19 cellular contexts compared by ENCODE assay signal in genomic region chr10:81873231-81873931, GRCh38. TPM values are rescaled to one million over a fixed set of nuclear protein-coding genes. Genes with fewer than 3 reads are reported as not detected.
DNase-seq lines count a peak whose midpoint lies in the region; ATAC-seq and TF ChIP-seq lines count a peak whose summit lies in the region.
"Had no signal": no experiment of that assay in that cellular context is flagged by ENCODE, and none has a peak within 500 bp of the region (broad histone marks: within the 10 kb centered on the region; RNA-seq: fewer than 3 reads in every experiment).

No MANE protein-coding gene starts in this region.

- no peak overlapping the region for H2AFZ ChIP-seq in neuron (ENCODE audit: low read depth, low read length)

- H3K36me3 ChIP-seq in neuron (ENCODE audit: insufficient read depth, low read length) = no peaks in the 10 kb centered on the region
- H3K36me3 ChIP-seq in colonic mucosa = no peaks in the 10 kb centered on the region
- H3K36me3 ChIP-seq: HAP-1, left lung, prostate gland had no signal

- H3K27me3 Mint-ChIP-seq in glutamatergic neuron (ENCODE audit: unreplicated experiment) = peaks cover 21% of the 10 kb centered on the region
- H3K27me3 Mint-ChIP-seq in effector memory CD8-positive, alpha-beta T cell = peaks cover 26% of the 10 kb centered on the region in 2 donors

- peaks cover 5% of the 10 kb centered on the region for H3K36me3 Mint-ChIP-seq in glutamatergic neuron (ENCODE audit: unreplicated experiment)
- H3K36me3 Mint-ChIP-seq in effector memory CD8-positive, alpha-beta T cell (ENCODE audit: insufficient read depth) = peaks cover 6% of the 10 kb centered on the region

- peaks cover 19% of the 10 kb centered on the region for H3K4me1 Mint-ChIP-seq in glutamatergic neuron (ENCODE audit: low read depth, unreplicated experiment)
- no peaks in the 10 kb centered on the region for H3K4me1 Mint-ChIP-seq in effector memory CD8-positive, alpha-beta T cell (ENCODE audit: low read depth in 2 of 2)

- H3K27me3 ChIP-seq in neuron (ENCODE audit: insufficient read depth, low read length) (no peaks in the 10 kb centered on the region), colonic mucosa (peaks cover 33% of the 10 kb centered on the region)

- H3K27ac ChIP-seq in colonic mucosa = no peak overlapping the region
- H3K27ac ChIP-seq: left lung, prostate gland had no signal

- H3K4me1 ChIP-seq in neuron (ENCODE audit: insufficient read depth, low read length) (peaks cover 13% of the 10 kb centered on the region), colonic mucosa (no peaks in the 10 kb centered on the region)
- H3K4me1 ChIP-seq: HAP-1, prostate gland had no signal

- H3K9me3 Mint-ChIP-seq in glutamatergic neuron (ENCODE audit: unreplicated experiment) = peaks cover 5% of the 10 kb centered on the region
- H3K9me3 Mint-ChIP-seq in effector memory CD8-positive, alpha-beta T cell = peaks cover 6 to 11% of the 10 kb centered on the region in 2 donors
- H3K9me3 Mint-ChIP-seq: activated T-cell treated with anti-CD3 and anti-CD28 coated beads, Interleukin-2, amount 50 U/mL, for 24 hours had no signal

- TF ChIP-seq CTCF in glutamatergic neuron (IDR thresholded peaks at IDR 0.05; ENCODE audit: partially characterized antibody, unreplicated experiment) (no peak), colonic mucosa (IDR thresholded peaks at IDR 0.05) (no peak)

- H3K9ac ChIP-seq in colonic mucosa (ENCODE audit: low read depth in 2 of 2, low read length in 2 of 2) = no peak overlapping the region

- DNase-seq in glutamatergic neuron = no peak
- DNase-seq in effector memory CD8-positive, alpha-beta T cell = no peak
- DNase-seq in SIG-M5 treated with dmso at 0.1 percent for 504 hours (lab: John Stamatoyannopoulos, UW; ENCODE audit: unreplicated experiment) = no peak
- no peak for DNase-seq in colonic mucosa
- DNase-seq: activated CD4-positive, alpha-beta T cell treated with anti-CD3 and anti-CD28 coated beads, Interleukin-2, amount 50 U/mL, for 4 hours; activated T-cell treated with anti-CD3 and anti-CD28 coated beads, Interleukin-2, amount 50 U/mL, for 24 hours; AML-193; effector CD4-positive, alpha-beta T cell; left lung; NCI-H187; NCI-H446; NK-92 treated with Interleukin-12 subunit alpha and Interleukin-12 subunit beta, amount 100 ng/mL, for 24 hours had no signal

- no peaks in the 10 kb centered on the region for H3K9me3 ChIP-seq in neuron (ENCODE audit: low read length)
- no peaks in the 10 kb centered on the region for H3K9me3 ChIP-seq in colonic mucosa
- H3K9me3 ChIP-seq: HAP-1, left lung, prostate gland had no signal

- peak; percentile 48 for ATAC-seq in GM18861 (IDR thresholded peaks at IDR 0.05; ENCODE audit: unreplicated experiment)
- peak; percentile 51 for ATAC-seq in HG03108 (IDR thresholded peaks at IDR 0.05; ENCODE audit: unreplicated experiment)
- no peak for ATAC-seq in effector memory CD8-positive, alpha-beta T cell (replicated peaks)
- ATAC-seq in esophagus mucosa = no peak
- ATAC-seq: left lung had no signal

- H3K4me3 ChIP-seq in neuron (ENCODE audit: low read length) (peak overlapping the region; percentile 81), colonic mucosa (no peak overlapping the region)
- H3K4me3 ChIP-seq: HAP-1 had no signal

- H3K4me3 Mint-ChIP-seq in glutamatergic neuron (ENCODE audit: unreplicated experiment) = peak overlapping the region; percentile 71
- H3K4me3 Mint-ChIP-seq in effector memory CD8-positive, alpha-beta T cell = no peak overlapping the region
- H3K4me3 Mint-ChIP-seq: activated T-cell treated with anti-CD3 and anti-CD28 coated beads, Interleukin-2, amount 50 U/mL, for 24 hours had no signal

- intact Hi-C loops in colonic mucosa (cut with DNase I) = no loop called here

- H3K27ac Mint-ChIP-seq in glutamatergic neuron (ENCODE audit: unreplicated experiment) = no peak overlapping the region
- H3K27ac Mint-ChIP-seq in effector memory CD8-positive, alpha-beta T cell = no peak overlapping the region
- H3K27ac Mint-ChIP-seq: activated T-cell treated with anti-CD3 and anti-CD28 coated beads, Interleukin-2, amount 50 U/mL, for 24 hours had no signal

RNA-seq across cellular contexts. Expression of gene NRG3, which starts 1.6 kb away (rescaled TPM):
- total RNA-seq in glutamatergic neuron (ENCODE audit: unreplicated experiment) (3.2 TPM), esophagus mucosa (not detected), colonic mucosa (under 1 TPM in 1 of 2 donors, not detected in 1; 0.24 TPM)
- total RNA-seq: bronchial epithelial cell had no signal

Comparison
In these comparisons a context has a peak if more than half of its experiments do, and no peak if none do; other contexts are left out.
1. ATAC-seq: peak in GM18861 (single experiment) and HG03108 (single experiment); none in effector memory CD8-positive, alpha-beta T cell (single experiment) and esophagus mucosa (single experiment).